ENCODE assay signal across 16 cellular contexts in the genomic region with DNA sequence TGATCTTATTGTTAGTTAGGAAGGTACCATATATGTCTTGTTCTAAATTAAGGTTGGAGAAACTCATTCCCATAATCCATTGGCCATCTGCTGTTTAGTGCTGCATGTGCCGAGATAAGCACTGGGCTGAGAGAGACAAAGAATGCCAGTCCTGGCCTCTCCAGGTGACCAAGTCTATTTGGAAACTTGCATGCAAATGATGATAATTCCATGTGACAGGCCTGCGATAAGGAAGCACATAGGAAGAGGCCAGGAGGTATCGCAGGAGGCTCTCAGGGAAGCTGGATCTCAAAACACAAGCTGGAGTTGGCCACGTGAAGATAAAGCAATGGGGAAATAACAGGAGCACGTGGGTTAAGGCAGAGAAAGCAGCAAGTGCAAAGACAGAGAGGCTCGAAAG. TPM values are rescaled to one million over a fixed set of nuclear protein-coding genes. Genes with fewer than 3 reads are reported as not detected.
DNase-seq lines count a peak whose midpoint lies in the region; ATAC-seq and TF ChIP-seq lines count a peak whose summit lies in the region.
"Had no signal": no experiment of that assay in that cellular context is flagged by ENCODE, and none has a peak within 500 bp of the region (broad histone marks: within the 10 kb centered on the region; RNA-seq: fewer than 3 reads in every experiment).

No MANE protein-coding gene starts in this region.

- peaks cover 74% of the 10 kb centered on the region for H3K4me1 ChIP-seq in OCI-LY3 (ENCODE audit: low read length)
- H3K4me1 ChIP-seq in gastroesophageal sphincter = peaks cover 0 to 14% (median 0%) of the 10 kb centered on the region in 3 donors

- H3K27me3 ChIP-seq in OCI-LY3 (ENCODE audit: low read depth, low read length) = no peaks in the 10 kb centered on the region
- no peaks in the 10 kb centered on the region for H3K27me3 ChIP-seq in gastroesophageal sphincter
- H3K27me3 ChIP-seq: ascending aorta, SJSA1, stomach, upper lobe of left lung had no signal

- 49 to 56% methylated on average over 4 to 6 of the region's 6 CpGs for WGBS in gastroesophageal sphincter (ENCODE audit: low coverage in 1 of 2), 2 donors

- peak overlapping the region; percentile 9 for H3K27ac Mint-ChIP-seq in activated T-cell treated with anti-CD3 and anti-CD28 coated beads, Interleukin-2, amount 50 U/mL, for 72 hours
- H3K27ac Mint-ChIP-seq in activated T-cell treated with anti-CD3 and anti-CD28 coated beads, Interleukin-2, amount 50 U/mL, for 24 hours = no peak overlapping the region
- H3K27ac Mint-ChIP-seq in progenitor cell of endocrine pancreas = peak overlapping the region; percentile 64

- H3K9me3 Mint-ChIP-seq in activated T-cell treated with anti-CD3 and anti-CD28 coated beads, Interleukin-2, amount 50 U/mL, for 72 hours = no peaks in the 10 kb centered on the region
- H3K9me3 Mint-ChIP-seq in activated T-cell treated with anti-CD3 and anti-CD28 coated beads, Interleukin-2, amount 50 U/mL, for 24 hours = no peaks in the 10 kb centered on the region
- H3K9me3 Mint-ChIP-seq in progenitor cell of endocrine pancreas (ENCODE audit: low read depth) = no peaks in the 10 kb centered on the region
- H3K9me3 Mint-ChIP-seq: mesothelial cell of epicardium had no signal

- H3K36me3 Mint-ChIP-seq in activated T-cell treated with anti-CD3 and anti-CD28 coated beads, Interleukin-2, amount 50 U/mL, for 72 hours (ENCODE audit: insufficient read depth in 2 of 2) = no peaks in the 10 kb centered on the region
- H3K36me3 Mint-ChIP-seq in activated T-cell treated with anti-CD3 and anti-CD28 coated beads, Interleukin-2, amount 50 U/mL, for 24 hours (ENCODE audit: low read depth) = no peaks in the 10 kb centered on the region
- H3K36me3 Mint-ChIP-seq in progenitor cell of endocrine pancreas (ENCODE audit: insufficient read depth) = peaks cover 27% of the 10 kb centered on the region
- H3K36me3 Mint-ChIP-seq: CD14-positive monocyte had no signal

- ATAC-seq in activated T-cell treated with anti-CD3 and anti-CD28 coated beads, Interleukin-2, amount 50 U/mL, for 72 hours (replicated peaks in 1 of 2) = no peak
- no peak for ATAC-seq in gastroesophageal sphincter

- H3K27ac ChIP-seq in OCI-LY3 (ENCODE audit: low read length) (no peak overlapping the region), gastroesophageal sphincter (no peak overlapping the region)
- H3K27ac ChIP-seq: ascending aorta, coronary artery, SJSA1, upper lobe of left lung had no signal

- no peak for DNase-seq in activated T-cell treated with anti-CD3 and anti-CD28 coated beads, Interleukin-2, amount 50 U/mL, for 72 hours
- no peak for DNase-seq in activated T-cell treated with anti-CD3 and anti-CD28 coated beads, Interleukin-2, amount 50 U/mL, for 24 hours
- DNase-seq in dermis blood vessel endothelial cell (peak; percentile 3), progenitor cell of endocrine pancreas (ENCODE audit: low spot score, unreplicated experiment) (no peak), 8988T (no peak), D341Med (ENCODE audit: low spot score) (no peak)
- DNase-seq: DMS79 had no signal

- TF ChIP-seq POLR2A in gastroesophageal sphincter (IDR thresholded peaks at IDR 0.05) = no peak

- no peak for TF ChIP-seq CTCF in OCI-LY3 (IDR thresholded peaks at IDR 0.05; ENCODE audit: low read depth, low read length)
- TF ChIP-seq CTCF in progenitor cell of endocrine pancreas (IDR thresholded peaks at IDR 0.05; ENCODE audit: unreplicated experiment) = no peak
- TF ChIP-seq CTCF in gastroesophageal sphincter (IDR thresholded peaks at IDR 0.05) = no peak

- H3K79me2 ChIP-seq in OCI-LY3 (ENCODE audit: low read length) = no peaks in the 10 kb centered on the region

- H3K4me3 ChIP-seq in OCI-LY3 (ENCODE audit: low read length) (no peak overlapping the region), gastroesophageal sphincter (no peak overlapping the region)
- H3K4me3 ChIP-seq: ascending aorta, coronary artery, SJSA1, stomach, upper lobe of left lung had no signal

- H3K27me3 Mint-ChIP-seq in activated T-cell treated with anti-CD3 and anti-CD28 coated beads, Interleukin-2, amount 50 U/mL, for 72 hours (ENCODE audit: low read depth) = no peaks in the 10 kb centered on the region
- no peaks in the 10 kb centered on the region for H3K27me3 Mint-ChIP-seq in activated T-cell treated with anti-CD3 and anti-CD28 coated beads, Interleukin-2, amount 50 U/mL, for 24 hours
- H3K27me3 Mint-ChIP-seq in progenitor cell of endocrine pancreas = no peaks in the 10 kb centered on the region

- H3K9ac ChIP-seq in OCI-LY3 (ENCODE audit: low read length) = peak overlapping the region; percentile 33; the same call in 1 of the 2 replicates

- TF ChIP-seq EP300 in gastroesophageal sphincter (IDR thresholded peaks at IDR 0.05) = no peak

- H3K4me2 ChIP-seq in OCI-LY3 (ENCODE audit: low read length) = peak overlapping the region; percentile 64

- no peaks in the 10 kb centered on the region for H4K20me1 ChIP-seq in OCI-LY3 (ENCODE audit: insufficient read depth, low read length)

- H3K4me3 Mint-ChIP-seq in activated T-cell treated with anti-CD3 and anti-CD28 coated beads, Interleukin-2, amount 50 U/mL, for 72 hours = no peak overlapping the region
- H3K4me3 Mint-ChIP-seq in activated T-cell treated with anti-CD3 and anti-CD28 coated beads, Interleukin-2, amount 50 U/mL, for 24 hours = no peak overlapping the region
- no peak overlapping the region for H3K4me3 Mint-ChIP-seq in progenitor cell of endocrine pancreas (ENCODE audit: low read depth)

- H3K9me3 ChIP-seq in OCI-LY3 (ENCODE audit: insufficient read depth, low read length) = no peaks in the 10 kb centered on the region
- H3K9me3 ChIP-seq in gastroesophageal sphincter = no peaks in the 10 kb centered on the region
- H3K9me3 ChIP-seq: ascending aorta, SJSA1, stomach, upper lobe of left lung had no signal

- H2AFZ ChIP-seq in OCI-LY3 (ENCODE audit: low read depth, low read length) = 0 out of 2 replicates have a peak overlapping the region, but pooled peaks have one; percentile 28

- H3K4me1 Mint-ChIP-seq in activated T-cell treated with anti-CD3 and anti-CD28 coated beads, Interleukin-2, amount 50 U/mL, for 72 hours (ENCODE audit: low read depth) = peaks cover 46% of the 10 kb centered on the region
- peaks cover 42% of the 10 kb centered on the region for H3K4me1 Mint-ChIP-seq in activated T-cell treated with anti-CD3 and anti-CD28 coated beads, Interleukin-2, amount 50 U/mL, for 24 hours (ENCODE audit: low read depth)
- peaks cover 14% of the 10 kb centered on the region for H3K4me1 Mint-ChIP-seq in progenitor cell of endocrine pancreas (ENCODE audit: low read depth)

- H3K36me3 ChIP-seq in OCI-LY3 (replicated peaks; ENCODE audit: low read depth, low read length) (no peaks in the 10 kb centered on the region), gastroesophageal sphincter (peaks cover 0 to 6% of the 10 kb centered on the region in 2 donors)
- H3K36me3 ChIP-seq: ascending aorta, SJSA1 had no signal

RNA-seq across cellular contexts. Expression of a gene that starts 39.7 kb away (rescaled TPM):
- total RNA-seq in activated T-cell treated with anti-CD3 and anti-CD28 coated beads, Interleukin-2, amount 50 U/mL, for 72 hours = 1 to 10 TPM in 1 of 2 donors, under 1 TPM in 1; 0.69 to 1.6 TPM
- total RNA-seq in dermis blood vessel endothelial cell = 26.7 and 44.2 TPM in 2 replicates
- 63.9 and 65.6 TPM in 2 replicates for total RNA-seq in progenitor cell of endocrine pancreas
- total RNA-seq in gastroesophageal sphincter = 10 to 100 TPM in 3 of 4 donors, 1 to 10 TPM in 1; 2.6 to 12.3 (median 10.2) TPM
